Comparison of ENCODE assay signal across 26 cellular contexts in the genomic region with DNA sequence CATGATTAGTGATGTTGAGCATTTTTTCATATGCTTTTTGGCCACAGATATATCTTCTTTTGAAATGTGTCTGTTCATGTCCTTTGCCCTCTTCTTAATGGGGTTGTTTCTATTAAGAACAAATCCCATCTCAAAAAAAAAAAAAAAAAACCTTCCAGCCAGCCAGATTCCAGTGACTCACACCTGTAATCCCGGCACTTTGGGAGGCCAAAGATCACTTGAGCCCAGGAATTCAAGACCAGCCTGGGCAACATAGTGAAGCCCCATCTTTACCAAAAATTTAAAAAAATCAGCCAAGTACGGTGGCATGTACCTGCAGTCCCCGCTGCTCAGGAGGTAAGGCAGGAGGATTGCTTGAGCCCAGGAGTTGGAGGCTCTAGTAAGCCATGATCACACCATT. TPM values are rescaled to one million over a fixed set of nuclear protein-coding genes. Genes with fewer than 3 reads are reported as not detected.
DNase-seq lines count a peak whose midpoint lies in the region; ATAC-seq, FAIRE-seq and TF ChIP-seq lines count a peak whose summit lies in the region.
"Had no signal": no experiment of that assay in that cellular context is flagged by ENCODE, and none has a peak within 500 bp of the region (broad histone marks: within the 10 kb centered on the region; RNA-seq: fewer than 3 reads in every experiment).

No MANE protein-coding gene starts in this region.

- no peak overlapping the region for H3K27ac ChIP-seq in HepG2 (ENCODE audit: extremely low read length, insufficient read depth, low read length)
- no peak overlapping the region for H3K27ac ChIP-seq in right cardiac atrium (ENCODE audit: low read length)
- no peak overlapping the region for H3K27ac ChIP-seq in substantia nigra (ENCODE audit: low read depth, low read length, poor library complexity, severe bottlenecking)
- H3K27ac ChIP-seq: transverse colon had no signal

- no peak for TF ChIP-seq RAD21 in HepG2 (CRISPR knock-in tag; IDR thresholded peaks at IDR 0.05)

- H3K27me3 ChIP-seq in Caco-2 (replicated peaks; ENCODE audit: control insufficient read depth, insufficient read depth, low read length) (no peaks in the 10 kb centered on the region), bronchial epithelial cell (ENCODE audit: control insufficient read depth, insufficient read depth, low read length) (no peaks in the 10 kb centered on the region), HepG2 (ENCODE audit: control insufficient read depth in 1 of 2, insufficient read depth in 2 of 2, low read length in 2 of 2) (no peaks in the 10 kb centered on the region; a peak in 1 of 5 replicates), H7 (ENCODE audit: control insufficient read depth, insufficient read depth, low read length) (no peaks in the 10 kb centered on the region), right cardiac atrium (ENCODE audit: control insufficient read depth, insufficient read depth) (no peaks in the 10 kb centered on the region)
- H3K27me3 ChIP-seq: neutrophil, transverse colon had no signal

- H3K4me1 ChIP-seq in Caco-2 (peaks cover 51% of the 10 kb centered on the region), HepG2 (ENCODE audit: insufficient read depth, low read length) (peaks cover 42% of the 10 kb centered on the region), right cardiac atrium (ENCODE audit: control insufficient read depth, insufficient read depth, low read length) (no peaks in the 10 kb centered on the region)

- no peak for TF ChIP-seq CTCF in Caco-2 (IDR thresholded peaks at IDR 0.05; ENCODE audit: insufficient read depth in 1 of 2, low read depth in 1 of 2, low read length in 1 of 2, severe bottlenecking in 1 of 2, unreplicated experiment in 1 of 2)
- no peak for TF ChIP-seq CTCF in bronchial epithelial cell (IDR thresholded peaks at IDR 0.05; ENCODE audit: insufficient read depth, low read length, severe bottlenecking)
- TF ChIP-seq CTCF in HepG2 (CRISPR knock-in tag; IDR thresholded peaks at IDR 0.05), result no peak

- DNase-seq in Caco-2 (peak; percentile 45 to 52), HT-29 (ENCODE audit: low spot score) (peak; percentile 24), bronchial epithelial cell (ENCODE audit: low read depth) (peak; percentile 41), HepG2 (ENCODE audit: low spot score) (peak; percentile 48), H7 (no peak), ecto neural progenitor cell (ENCODE audit: low spot score) (no peak), right cardiac atrium (no peak), substantia nigra (lab: John Stamatoyannopoulos, UW) (no peak)
- DNase-seq: activated CD4-positive, alpha-beta T cell treated with anti-CD3 and anti-CD28 coated beads, Interleukin-2, amount 10 ng/mL, durations not matched to agents 24 days and 14 days; activated CD8-positive, alpha-beta memory T cell treated with anti-CD3 and anti-CD28 coated beads, Interleukin-2, amount 50 U/mL, for 4 hours; activated gamma-delta T cell treated with Interleukin-2 at 50 U/mL for 16 hours; aorta; CD4-positive, CD25-positive, alpha-beta regulatory T cell; cerebellar nuclear complex; DMS79; foreskin fibroblast; Kasumi-1; left colon; NCI-H2227 treated with DMSO at 0.1 percent for 48 hours; retina; stimulated activated naive CD8-positive, alpha-beta T cell treated with anti-CD3 and anti-CD28 coated beads, Interleukin-15, Interleukin-2, amounts not matched to agents 100 U/mL and 50 U/mL, for 24 hours; transverse colon had no signal

- peak overlapping the region; percentile 52 for H3K27ac Mint-ChIP-seq in Caco-2 (ENCODE audit: unreplicated experiment)
- H3K27ac Mint-ChIP-seq: activated CD4-positive, alpha-beta T cell treated with anti-CD3 and anti-CD28 coated beads, Interleukin-2, amount 10 ng/mL, durations not matched to agents 24 days and 14 days had no signal

- H2AFZ ChIP-seq in HepG2 (ENCODE audit: low read length), result no peak overlapping the region

- peaks cover 10% of the 10 kb centered on the region for H4K20me1 ChIP-seq in HepG2 (ENCODE audit: insufficient read depth, low read length)

- 0 out of 3 replicates have a peak, but pooled peaks have one; percentile 6 for ATAC-seq in HepG2
- ATAC-seq in right cardiac atrium, result no peak
- ATAC-seq: left colon; stimulated activated naive CD8-positive, alpha-beta T cell treated with anti-CD3 and anti-CD28 coated beads, Interleukin-15, Interleukin-2, amounts not matched to agents 100 U/mL and 50 U/mL, for 24 hours had no signal

- H3K4me3 ChIP-seq in Caco-2 (ENCODE audit: low read depth, low read length) (no peak overlapping the region), bronchial epithelial cell (ENCODE audit: low read depth, low read length) (no peak overlapping the region), HepG2 (replicated peaks in 1 of 3; ENCODE audit: insufficient read depth in 1 of 3, low read depth in 2 of 3, low read length in 3 of 3) (no peak overlapping the region), H7 (ENCODE audit: insufficient read depth, low read depth, low read length) (no peak overlapping the region), right cardiac atrium (ENCODE audit: low read length) (no peak overlapping the region)
- H3K4me3 ChIP-seq: transverse colon had no signal

- H3K4me3 Mint-ChIP-seq in Caco-2 (ENCODE audit: unreplicated experiment), result peak overlapping the region; percentile 37
- H3K4me3 Mint-ChIP-seq: activated CD4-positive, alpha-beta T cell treated with anti-CD3 and anti-CD28 coated beads, Interleukin-2, amount 10 ng/mL, durations not matched to agents 24 days and 14 days had no signal

- no peak for TF ChIP-seq EP300 in HepG2 (IDR thresholded peaks at IDR 0.05; ENCODE audit: low read depth in 2 of 2, low read length in 2 of 2)
- TF ChIP-seq EP300 in HepG2 (CRISPR knock-in tag; IDR thresholded peaks at IDR 0.05; ENCODE audit: borderline replicate concordance), result no peak

- peaks cover 82% of the 10 kb centered on the region for H3K79me2 ChIP-seq in HepG2 (ENCODE audit: insufficient read depth, low read length)

- H3K9me3 ChIP-seq in Caco-2 (no peaks in the 10 kb centered on the region), HepG2 (ENCODE audit: low read length) (no peaks in the 10 kb centered on the region), right cardiac atrium (ENCODE audit: control insufficient read depth, low read length) (no peaks in the 10 kb centered on the region)
- H3K9me3 ChIP-seq: neutrophil, transverse colon had no signal

- peak overlapping the region; percentile 43 for H3K4me2 ChIP-seq in HepG2 (ENCODE audit: low read depth, low read length)

- H3K36me3 ChIP-seq in Caco-2 (ENCODE audit: control insufficient read depth, insufficient read depth, low read length), result no peaks in the 10 kb centered on the region
- no peaks in the 10 kb centered on the region for H3K36me3 ChIP-seq in bronchial epithelial cell (ENCODE audit: control insufficient read depth, insufficient read depth, low read length)
- no peaks in the 10 kb centered on the region for H3K36me3 ChIP-seq in HepG2 (replicated peaks in 1 of 2; ENCODE audit: control insufficient read depth in 1 of 2, insufficient read depth in 2 of 2, low read length in 2 of 2)
- no peaks in the 10 kb centered on the region for H3K36me3 ChIP-seq in H7 (replicated peaks; ENCODE audit: control insufficient read depth, insufficient read depth, low read length)
- H3K36me3 ChIP-seq: transverse colon had no signal

- peaks cover 22% of the 10 kb centered on the region for H3K36me3 Mint-ChIP-seq in Caco-2 (ENCODE audit: insufficient read depth, unreplicated experiment)

- CTCF ChIA-PET in Caco-2 (lab: Charles Lee), result interaction anchor here (0.7 kb wide), 1 partner anchor 192 kb away, joined by 6 read pairs; no protein-coding TSS in a partner anchor
- CTCF ChIA-PET in HepG2 (lab: Yijun Ruan, JAX; ENCODE audit: low intra/inter-chr PET ratio, low total read pairs), result no interaction called here

- no peak for TF ChIP-seq POLR2A in HepG2 (IDR thresholded peaks at IDR 0.05; ENCODE audit: insufficient read depth in 1 of 2, low read depth in 2 of 2, low read length in 2 of 2)

- no peaks in the 10 kb centered on the region for H3K27me3 Mint-ChIP-seq in Caco-2 (ENCODE audit: insufficient read depth, unreplicated experiment)
- H3K27me3 Mint-ChIP-seq: activated CD4-positive, alpha-beta T cell treated with anti-CD3 and anti-CD28 coated beads, Interleukin-2, amount 10 ng/mL, durations not matched to agents 24 days and 14 days; CD4-positive, CD25-positive, alpha-beta regulatory T cell had no signal

- H3K9ac ChIP-seq in HepG2 (ENCODE audit: insufficient read depth, low read depth, low read length), result no peak overlapping the region

- 63% methylated on average over 3 of the region's 3 CpGs for WGBS in HepG2 (ENCODE audit: low lambda C conversion rate)
- WGBS in right cardiac atrium, result 93% methylated on average over 3 of the region's 3 CpGs

- in situ Hi-C loops in HepG2 (cut with HindIII; ENCODE audit: extremely low pct_ligation_motif_present, low pct_unique_long_range_greater_than_20kb), result no loop called here

- POLR2A ChIA-PET in Caco-2 (lab: Charles Lee), result no interaction called here
- POLR2A ChIA-PET in HepG2 (lab: Yijun Ruan, JAX), result no interaction called here

- BruUV-seq in Caco-2 (replicated peaks; lab: Mats Ljungman, UMichigan) (no TSS peak), HepG2 (replicated peaks; lab: Mats Ljungman, UMichigan) (no TSS peak)

- no peaks in the 10 kb centered on the region for H3K9me3 Mint-ChIP-seq in Caco-2 (ENCODE audit: unreplicated experiment)
- H3K9me3 Mint-ChIP-seq: activated CD4-positive, alpha-beta T cell treated with anti-CD3 and anti-CD28 coated beads, Interleukin-2, amount 10 ng/mL, durations not matched to agents 24 days and 14 days; CD4-positive, CD25-positive, alpha-beta regulatory T cell had no signal

- intact Hi-C loops in Caco-2 (cut with micrococcal nuclease; ENCODE audit: unreplicated experiment), result loop anchor here (2.0 kb wide), 1 partner anchor 26 kb away; no protein-coding TSS in a partner anchor
- intact Hi-C loops in HepG2 (cut with micrococcal nuclease; ENCODE audit: unreplicated experiment), result loop anchor here (5.0 kb wide), 1 partner anchor 38 kb away; no protein-coding TSS in a partner anchor
- intact Hi-C loops in right cardiac atrium (cut with DNase I), result no loop called here

- H3K4me1 Mint-ChIP-seq in Caco-2 (ENCODE audit: low read depth, unreplicated experiment), result peaks cover 51% of the 10 kb centered on the region

- no peak for FAIRE-seq in bronchial epithelial cell (lab: Jason Lieb, UNC)
- no peak for FAIRE-seq in HepG2 (lab: Jason Lieb, UNC)
- FAIRE-seq: endometrium, GM19239, RCC 7860 had no signal

RNA-seq across cellular contexts. Expression of gene RAB33B, which starts 5.1 kb away (rescaled TPM):
- total RNA-seq in Caco-2 (2022) (8.8 and 10.1 TPM in 2 replicates), bronchial epithelial cell (9.2 and 10.0 TPM in 2 replicates), HepG2 (2016; rRNA removed; fragmentation: Illumina TruSeq; extraction: Trizol) (8.1 and 8.6 TPM in 2 replicates), right cardiac atrium (1 to 10 TPM; 6.9 to 7.9 (median 7.3) TPM)
- 4.6 and 6.1 TPM in 2 replicates for total RNA-seq in HT-29 (2014; rRNA removed; shearing (Covaris generic))
- total RNA-seq in HepG2 (2016; cell fraction: cytosol; rRNA removed; fragmentation: Illumina TruSeq; extraction: Trizol; ENCODE audit: low read depth), result 1.9 TPM in 2 replicates
- total RNA-seq in HepG2 (2016; cell fraction: insoluble cytoplasmic fraction; rRNA removed; fragmentation: Illumina TruSeq; extraction: Trizol), result 7.8 and 10.1 TPM in 2 replicates
- total RNA-seq in HepG2 (2016; cell fraction: membrane; rRNA removed; fragmentation: Illumina TruSeq; extraction: Trizol), result 6.8 and 7.0 TPM in 2 replicates
- total RNA-seq in HepG2 (2016; cell fraction: nucleus; rRNA removed; fragmentation: Illumina TruSeq; extraction: Trizol), result 5.2 and 6.3 TPM in 2 replicates
- polyA plus RNA-seq in HepG2 (2011; rRNA removed) (6.3 and 7.6 TPM in 2 replicates), right cardiac atrium (3.5 TPM)
- polyA plus RNA-seq in HepG2 (2011; cell fraction: cytosol; rRNA removed), result 4.8 and 5.2 TPM in 2 replicates
- 4.7 and 4.9 TPM in 2 replicates for polyA plus RNA-seq in HepG2 (2011; cell fraction: nucleus; rRNA removed)
- polyA plus RNA-seq in HepG2 (2012), result 5.0 and 6.3 TPM in 2 replicates
- polyA plus RNA-seq in HepG2 (2016; cell fraction: cytosol; fragmentation: Illumina TruSeq; extraction: Trizol; ENCODE audit: low read depth), result 0.71 and 0.95 TPM in 2 replicates
- polyA plus RNA-seq in HepG2 (2016; cell fraction: insoluble cytoplasmic fraction; fragmentation: Illumina TruSeq; extraction: Trizol; ENCODE audit: low read depth), result 7.8 and 8.4 TPM in 2 replicates
- 3.5 and 3.7 TPM in 2 replicates for polyA plus RNA-seq in HepG2 (2016; cell fraction: membrane; fragmentation: Illumina TruSeq; extraction: Trizol; ENCODE audit: low read depth)
- polyA plus RNA-seq in HepG2 (2016; cell fraction: nucleus; fragmentation: Illumina TruSeq; extraction: Trizol; ENCODE audit: insufficient read depth, low read depth), result 6.9 and 7.7 TPM in 2 replicates
- polyA minus RNA-seq in HepG2 (2011; rRNA and poly(A)+ RNA removed; ENCODE audit: low replicate concordance), result 4.0 and 13.6 TPM in 2 replicates
- polyA minus RNA-seq in HepG2 (2011; cell fraction: cytosol; rRNA and poly(A)+ RNA removed), result 9.8 TPM in 2 replicates
- 9.0 and 9.3 TPM in 2 replicates for polyA minus RNA-seq in HepG2 (2011; cell fraction: nucleus; rRNA and poly(A)+ RNA removed)
- 5.6 and 7.9 TPM in 2 replicates for total RNA-seq in H7 (2014; rRNA removed; shearing (Covaris generic))

Comparison
In these comparisons a context has a peak if more than half of its experiments do, and no peak if none do; other contexts are left out.
1. DNase-seq: peak in Caco-2 (2 of 2), HT-29 (single experiment), bronchial epithelial cell (single experiment) and HepG2 (single experiment); none in H7 (single experiment), ecto neural progenitor cell (single experiment), right cardiac atrium (0 of 3) and substantia nigra (0 of 49).
2. intact Hi-C loops: an anchor here in Caco-2 (2.0 kb wide) and HepG2 (5.0 kb wide); none called in right cardiac atrium.